17 cellular contexts compared by ENCODE assay signal in genomic region chr2:47984041-47984440, GRCh38.
A peak's percentile ranks its signal among the peaks of the same experiment; 100 is the strongest.
DNase-seq lines count a peak whose midpoint lies in the region; ATAC-seq, FAIRE-seq and TF ChIP-seq lines count a peak whose summit lies in the region.
"Had no signal": no experiment of that assay in that cellular context is flagged by ENCODE, and none has a peak within 500 bp of the region (broad histone marks: within the 10 kb centered on the region; RNA-seq: fewer than 3 reads in every experiment).

No MANE protein-coding gene starts in this region.

- H3K27me3 Mint-ChIP-seq in astrocyte (ENCODE audit: low read depth, unreplicated experiment), result no peaks in the 10 kb centered on the region
- H3K27me3 Mint-ChIP-seq in activated T-cell treated with anti-CD3 and anti-CD28 coated beads, Interleukin-2, amount 50 U/mL, for 24 hours, result no peaks in the 10 kb centered on the region
- H3K27me3 Mint-ChIP-seq: activated naive CD4-positive, alpha-beta T cell treated with anti-CD3 and anti-CD28 coated beads, Interleukin-2, amount 50 U/mL, for 24 hours; CD4-positive, alpha-beta T cell had no signal

- no peaks in the 10 kb centered on the region for H3K79me2 ChIP-seq in astrocyte (ENCODE audit: insufficient read depth, low read length)

- H3K27ac ChIP-seq in astrocyte (ENCODE audit: low read depth, low read length), result no peak overlapping the region
- H3K27ac ChIP-seq: skin epidermis, suprapubic skin had no signal

- no peaks in the 10 kb centered on the region for H3K4me1 Mint-ChIP-seq in astrocyte (ENCODE audit: low read depth, unreplicated experiment)
- no peaks in the 10 kb centered on the region for H3K4me1 Mint-ChIP-seq in activated T-cell treated with anti-CD3 and anti-CD28 coated beads, Interleukin-2, amount 50 U/mL, for 24 hours (ENCODE audit: low read depth)
- H3K4me1 Mint-ChIP-seq: activated naive CD4-positive, alpha-beta T cell treated with anti-CD3 and anti-CD28 coated beads, Interleukin-2, amount 50 U/mL, for 24 hours had no signal

- no peak overlapping the region for H3K9ac ChIP-seq in astrocyte (ENCODE audit: low read length)

- H3K9me3 Mint-ChIP-seq in astrocyte (ENCODE audit: unreplicated experiment), result peaks cover 2% of the 10 kb centered on the region
- H3K9me3 Mint-ChIP-seq in activated T-cell treated with anti-CD3 and anti-CD28 coated beads, Interleukin-2, amount 50 U/mL, for 24 hours, result no peaks in the 10 kb centered on the region
- H3K9me3 Mint-ChIP-seq: activated naive CD4-positive, alpha-beta T cell treated with anti-CD3 and anti-CD28 coated beads, Interleukin-2, amount 50 U/mL, for 24 hours; CD4-positive, alpha-beta T cell had no signal

- no peaks in the 10 kb centered on the region for H4K20me1 ChIP-seq in astrocyte (ENCODE audit: insufficient read depth, low read length)

- no peaks in the 10 kb centered on the region for H3K36me3 Mint-ChIP-seq in astrocyte (ENCODE audit: low read depth, unreplicated experiment)
- no peaks in the 10 kb centered on the region for H3K36me3 Mint-ChIP-seq in activated T-cell treated with anti-CD3 and anti-CD28 coated beads, Interleukin-2, amount 50 U/mL, for 24 hours (ENCODE audit: low read depth)
- H3K36me3 Mint-ChIP-seq: activated naive CD4-positive, alpha-beta T cell treated with anti-CD3 and anti-CD28 coated beads, Interleukin-2, amount 50 U/mL, for 24 hours had no signal

- DNase-seq in GM03348 (ENCODE audit: low spot score), result peak; percentile 3
- peak; percentile 77 for DNase-seq in KBM-7
- DNase-seq in astrocyte (ENCODE audit: low read depth), result peak; percentile 77
- DNase-seq in myocyte (ENCODE audit: low read depth), result peak; percentile 78
- DNase-seq in activated CD8-positive, alpha-beta memory T cell treated with anti-CD3 and anti-CD28 coated beads, Interleukin-2, amount 50 U/mL, for 48 hours, result no peak
- no peak for DNase-seq in activated T-cell treated with anti-CD3 and anti-CD28 coated beads, Interleukin-2, amount 50 U/mL, for 24 hours
- DNase-seq: CD4-positive, alpha-beta T cell; NCI-H1436; NCI-H748 treated with DMSO at 0.1 percent for 48 hours; nucleus accumbens; SIG-M5 had no signal

- no peaks in the 10 kb centered on the region for H3K27me3 ChIP-seq in astrocyte (ENCODE audit: insufficient read depth, low read length)
- H3K27me3 ChIP-seq: suprapubic skin had no signal

- no peak overlapping the region for H3K27ac Mint-ChIP-seq in astrocyte (ENCODE audit: unreplicated experiment)
- H3K27ac Mint-ChIP-seq in activated T-cell treated with anti-CD3 and anti-CD28 coated beads, Interleukin-2, amount 50 U/mL, for 24 hours, result no peak overlapping the region
- H3K27ac Mint-ChIP-seq: CD4-positive, alpha-beta T cell had no signal

- no peak overlapping the region for H3K4me3 ChIP-seq in astrocyte (ENCODE audit: insufficient read depth, low read depth, low read length)
- H3K4me3 ChIP-seq: skin epidermis, suprapubic skin had no signal

- no peak overlapping the region for H3K4me2 ChIP-seq in astrocyte (ENCODE audit: low read length)

- no peaks in the 10 kb centered on the region for H3K36me3 ChIP-seq in astrocyte (ENCODE audit: insufficient read depth, low read length)
- H3K36me3 ChIP-seq: suprapubic skin had no signal

- no peaks in the 10 kb centered on the region for H3K9me3 ChIP-seq in astrocyte (ENCODE audit: insufficient read depth, low read depth, low read length)
- H3K9me3 ChIP-seq: suprapubic skin had no signal

- FAIRE-seq in astrocyte (lab: Jason Lieb, UNC), result no peak
- FAIRE-seq: colon had no signal

- H2AFZ ChIP-seq in astrocyte (ENCODE audit: low read depth, low read length), result no peak overlapping the region

- ATAC-seq in GM21786 (IDR thresholded peaks at IDR 0.05; ENCODE audit: unreplicated experiment) (no peak), GM18873 (IDR thresholded peaks at IDR 0.05; ENCODE audit: low FRiP score, unreplicated experiment) (no peak)

- no peak overlapping the region for H3K4me3 Mint-ChIP-seq in astrocyte (ENCODE audit: unreplicated experiment)
- H3K4me3 Mint-ChIP-seq in activated T-cell treated with anti-CD3 and anti-CD28 coated beads, Interleukin-2, amount 50 U/mL, for 24 hours, result no peak overlapping the region
- H3K4me3 Mint-ChIP-seq: activated naive CD4-positive, alpha-beta T cell treated with anti-CD3 and anti-CD28 coated beads, Interleukin-2, amount 50 U/mL, for 24 hours; CD4-positive, alpha-beta T cell had no signal

- H3K4me1 ChIP-seq in astrocyte (ENCODE audit: insufficient read depth, low read length), result no peaks in the 10 kb centered on the region
- H3K4me1 ChIP-seq: suprapubic skin had no signal

- in situ Hi-C loops in KBM-7 (cut with MboI; ENCODE audit: low pct_unique_long_range_greater_than_20kb, low sequenced_read_pairs), result no loop called here

- no peak for TF ChIP-seq CTCF in astrocyte (IDR thresholded peaks at IDR 0.05; ENCODE audit: insufficient read depth, low read depth, low read length)

Comparison
In these comparisons a context has a peak if more than half of its experiments do, and no peak if none do; other contexts are left out.
1. DNase-seq: peak in GM03348 (single experiment), KBM-7 (single experiment), astrocyte (single experiment) and myocyte (single experiment); none in activated CD8-positive, alpha-beta memory T cell treated with anti-CD3 and anti-CD28 coated beads, Interleukin-2, amount 50 U/mL, for 48 hours (single experiment) and activated T-cell treated with anti-CD3 and anti-CD28 coated beads, Interleukin-2, amount 50 U/mL, for 24 hours (single experiment).